ENCODE assay signal across 25 cellular contexts in genomic region chr12:51760231-51760630, GRCh38.
"Had no signal": no experiment of that assay in that cellular context is flagged by ENCODE, and none has a peak within 500 bp of the region (broad histone marks: within the 10 kb centered on the region; RNA-seq: fewer than 3 reads in every experiment).

No MANE protein-coding gene starts in this region.

- H3K9me3 ChIP-seq: breast epithelium, Peyer's patch, SJSA1 had no signal

- H3K27ac ChIP-seq: breast epithelium, Peyer's patch, SJSA1 had no signal

- H3K27me3 ChIP-seq: breast epithelium, Peyer's patch, SJSA1 had no signal

- H3K4me3 ChIP-seq: breast epithelium, K562, Peyer's patch, SJSA1 had no signal

- H3K36me3 ChIP-seq: breast epithelium, Peyer's patch, SJSA1 had no signal

- H3K4me1 ChIP-seq: breast epithelium, Peyer's patch, SJSA1 had no signal

- DNase-seq: activated CD4-positive, alpha-beta T cell treated with anti-CD3 and anti-CD28 coated beads for 48 hours; activated CD4-positive, alpha-beta T cell treated with anti-CD3 and anti-CD28 coated beads, Interleukin-2, amount 50 U/mL, for 48 hours; activated CD4-positive, CD25-positive, alpha-beta regulatory T cell treated with anti-CD3 and anti-CD28 coated beads, Interleukin-2, amount 50 U/mL, for 72 hours; activated CD8-positive, alpha-beta memory T cell treated with anti-CD3 and anti-CD28 coated beads, Interleukin-2, amount 10 ng/mL, durations not matched to agents 7 days and 5 days; activated effector memory CD4-positive, alpha-beta T cell treated with Interleukin-2 at 50 U/mL for 16 hours; activated naive CD4-positive, alpha-beta T cell; activated T-cell treated with anti-CD3 and anti-CD28 coated beads, Interleukin-2, amount 50 U/mL, for 24 hours; aorta; caudate nucleus; Karpas-422; NCI-H1105 treated with DMSO at 0.1 percent for 48 hours; NCI-H146; NCI-H187 treated with DMSO at 0.1 percent for 48 hours; NCI-H2081 treated with DMSO at 0.1 percent for 48 hours; NCI-H2227 treated with DMSO at 0.1 percent for 48 hours; NCI-H510A treated with DMSO at 0.1 percent for 48 hours; NCI-H69; NK-92 treated with Interleukin-12 subunit alpha and Interleukin-12 subunit beta, amount 100 ng/mL, for 24 hours; OCI-M1; Peyer's patch; SHP77 had no signal

- ATAC-seq: activated CD8-positive, alpha-beta memory T cell treated with anti-CD3 and anti-CD28 coated beads, Interleukin-2, amount 10 ng/mL, durations not matched to agents 7 days and 5 days; K562; WTC11 had no signal
